8 cellular contexts compared by ENCODE assay signal in genomic region chr13:97432232-97432916, GRCh38. TPM values are rescaled to one million over a fixed set of nuclear protein-coding genes. Genes with fewer than 3 reads are reported as not detected.
DNase-seq lines count a peak whose midpoint lies in the region; ATAC-seq and TF ChIP-seq lines count a peak whose summit lies in the region.

No MANE protein-coding gene starts in this region.

- no peak for TF ChIP-seq CTCF in Calu3 (IDR thresholded peaks at IDR 0.05; ENCODE audit: unreplicated experiment)
- TF ChIP-seq CTCF in NB4 (IDR thresholded peaks at IDR 0.05; ENCODE audit: low read depth, low read length), result no peak
- no peak for TF ChIP-seq CTCF in natural killer cell (IDR thresholded peaks at IDR 0.05)

- H3K4me3 Mint-ChIP-seq in Calu3 (ENCODE audit: low read depth, unreplicated experiment), result peak overlapping the region; percentile 87
- H3K4me3 Mint-ChIP-seq in natural killer cell, result peak overlapping the region; percentile 99

- H3K4me3 ChIP-seq in NB4 (ENCODE audit: low read depth, low read length), result peak overlapping the region; percentile 83

- ATAC-seq in natural killer cell (no peak), GM21723 (IDR thresholded peaks at IDR 0.05; ENCODE audit: unreplicated experiment) (no peak), HG02840 (IDR thresholded peaks at IDR 0.05; ENCODE audit: low FRiP score, unreplicated experiment) (no peak), HG03520 (IDR thresholded peaks at IDR 0.05; ENCODE audit: unreplicated experiment) (no peak)

- TF ChIP-seq POLR2A in NB4 (IDR thresholded peaks at IDR 0.05; ENCODE audit: extremely low read depth, insufficient read length), result peak; percentile 61

- no TSS peak for BruUV-seq in Calu3 (replicated peaks; lab: Mats Ljungman, UMichigan)

- no peaks in the 10 kb centered on the region for H3K27me3 Mint-ChIP-seq in Calu3 (ENCODE audit: unreplicated experiment)
- H3K27me3 Mint-ChIP-seq in natural killer cell (ENCODE audit: low read depth in 2 of 2), result peaks cover 0 to 14% of the 10 kb centered on the region in 2 donors

- H3K36me3 Mint-ChIP-seq in Calu3 (ENCODE audit: insufficient read depth, unreplicated experiment) (peaks cover 24% of the 10 kb centered on the region), natural killer cell (no peaks in the 10 kb centered on the region)

- H3K27ac Mint-ChIP-seq in Calu3 (ENCODE audit: unreplicated experiment) (peak overlapping the region; percentile 92), natural killer cell (peak overlapping the region; percentile 91 to 98)

- CTCF ChIA-PET in Calu3 (lab: Charles Lee), result interaction anchor here (0.6 kb wide), 1 partner anchor 159 kb away, joined by 3 read pairs; no protein-coding TSS in a partner anchor

- H3K4me1 Mint-ChIP-seq in Calu3 (ENCODE audit: low read depth, unreplicated experiment) (no peaks in the 10 kb centered on the region), natural killer cell (peaks cover 36% of the 10 kb centered on the region in 2 donors)

- intact Hi-C loops in Calu3 (cut with micrococcal nuclease; ENCODE audit: unreplicated experiment) (no loop called here), natural killer cell (cut with micrococcal nuclease) (loop anchor here (5.0 kb wide), 2 partner anchors 65 to 1755 kb away; partner anchors contain the start of gene DNAJC3)

- no peak for DNase-seq in Calu3
- peak; percentile 33 for DNase-seq in NB4 (ENCODE audit: low read depth)
- DNase-seq in dermis blood vessel endothelial cell, result peak; percentile 7
- DNase-seq in natural killer cell, result no peak
- no peak for DNase-seq in SW480 (ENCODE audit: low spot score)

- H3K9me3 Mint-ChIP-seq in Calu3 (ENCODE audit: low read depth, unreplicated experiment), result no peaks in the 10 kb centered on the region
- H3K9me3 Mint-ChIP-seq in natural killer cell, result no peaks in the 10 kb centered on the region

RNA-seq across cellular contexts. Expression of gene RAP2A, which starts 1.6 kb away (rescaled TPM):
- total RNA-seq in Calu3 (2022), result 6.4 and 7.7 TPM in 2 replicates
- total RNA-seq in dermis blood vessel endothelial cell, result 61.1 and 63.6 TPM in 2 replicates
- 10 to 100 TPM; 25.9 to 48.1 (median 30.9) TPM for total RNA-seq in natural killer cell

Comparison
In these comparisons a context has a peak if more than half of its experiments do, and no peak if none do; other contexts are left out.
1. DNase-seq: peak in NB4 (single experiment) and dermis blood vessel endothelial cell (single experiment); none in Calu3 (single experiment), natural killer cell (single experiment) and SW480 (single experiment).